8 cellular contexts compared by ENCODE assay signal in the genomic region with DNA sequence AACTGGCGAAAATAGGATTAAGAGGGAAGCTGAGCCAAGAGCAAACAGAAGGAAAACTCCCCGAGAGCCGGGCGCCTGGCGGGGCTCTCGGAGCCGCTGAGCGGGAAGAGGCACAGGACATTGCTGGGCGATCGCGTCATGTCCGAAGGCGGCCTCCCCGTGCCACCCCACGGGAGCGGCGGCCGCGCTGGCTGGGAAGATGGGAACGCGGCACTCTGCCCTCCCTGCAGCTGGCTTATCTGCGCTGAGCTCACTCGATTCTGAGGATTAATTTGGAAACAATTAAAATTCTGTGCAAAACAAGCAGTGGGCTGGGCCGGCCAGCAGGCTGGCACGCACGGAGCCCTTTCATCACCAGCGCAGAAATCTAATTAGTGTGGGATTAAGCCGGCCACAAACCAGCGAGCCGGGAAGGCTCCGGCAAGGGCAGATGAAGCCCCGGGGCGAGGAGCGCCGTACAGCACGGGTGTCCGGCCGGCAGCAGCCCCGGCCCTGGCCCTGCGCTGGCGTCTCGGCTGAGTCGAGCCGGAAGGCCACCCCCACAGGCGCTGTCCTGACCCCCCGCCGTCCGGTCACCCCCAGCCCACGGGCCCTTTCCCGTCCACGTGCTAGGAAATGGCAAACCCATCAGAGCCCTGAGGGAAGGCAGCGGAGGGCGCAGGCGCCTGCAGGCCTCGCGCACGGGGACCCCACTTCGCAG. TPM values are rescaled to one million over a fixed set of nuclear protein-coding genes. Genes with fewer than 3 reads are reported as not detected.
A peak's percentile ranks its signal among the peaks of the same experiment; 100 is the strongest.
DNase-seq lines count a peak whose midpoint lies in the region; ATAC-seq and TF ChIP-seq lines count a peak whose summit lies in the region.

No MANE protein-coding gene starts in this region.

- H4K20me1 ChIP-seq in PC-9 (ENCODE audit: insufficient read depth) (no peaks in the 10 kb centered on the region), osteoblast (ENCODE audit: insufficient read depth, low read length) (no peaks in the 10 kb centered on the region)

- no peaks in the 10 kb centered on the region for H3K9me3 Mint-ChIP-seq in CD4-positive, alpha-beta T cell

- no peaks in the 10 kb centered on the region for H3K4me1 Mint-ChIP-seq in CD4-positive, alpha-beta T cell (ENCODE audit: low read depth)

- POLR2A ChIA-PET in BJ (lab: Charles Lee) (no interaction called here), PC-9 (lab: Charles Lee; ENCODE audit: unreplicated experiment) (no interaction called here)
- POLR2A ChIA-PET in CD4-positive, alpha-beta T cell (lab: Charles Lee): no interaction called here

- ATAC-seq in CD4-positive, alpha-beta T cell (ENCODE audit: poor library complexity): no peak
- no peak for ATAC-seq in GM21526 (IDR thresholded peaks at IDR 0.05; ENCODE audit: low FRiP score, unreplicated experiment)
- no peak for ATAC-seq in HG03432 (IDR thresholded peaks at IDR 0.05; ENCODE audit: unreplicated experiment)

- H3F3A ChIP-seq in PC-9 (ENCODE audit: insufficient read depth, low read depth): no peaks in the 10 kb centered on the region

- H3K9me3 ChIP-seq in PC-9 (ENCODE audit: insufficient read depth, low read depth) (no peaks in the 10 kb centered on the region), osteoblast (ENCODE audit: low read depth, low read length) (no peaks in the 10 kb centered on the region)
- no peaks in the 10 kb centered on the region for H3K9me3 ChIP-seq in CD4-positive, alpha-beta T cell (ENCODE audit: control insufficient read depth, low read length)

- H3K36me3 ChIP-seq in BJ (ENCODE audit: control insufficient read depth, insufficient read depth, low read length): no peaks in the 10 kb centered on the region
- no peaks in the 10 kb centered on the region for H3K36me3 ChIP-seq in PC-9 (ENCODE audit: low read depth)
- H3K36me3 ChIP-seq in osteoblast (ENCODE audit: insufficient read depth, low read length): no peaks in the 10 kb centered on the region

- H3K27me3 ChIP-seq in BJ (ENCODE audit: control insufficient read depth, insufficient read depth, low read length) (no peaks in the 10 kb centered on the region), PC-9 (ENCODE audit: insufficient read depth, low read depth) (peaks cover 71% of the 10 kb centered on the region), osteoblast (ENCODE audit: insufficient read depth, low read length) (peaks cover 2% of the 10 kb centered on the region)
- H3K27me3 ChIP-seq in CD4-positive, alpha-beta T cell (ENCODE audit: control insufficient read depth, insufficient read depth, low read length): no peaks in the 10 kb centered on the region

- TF ChIP-seq CTCF in BJ (IDR thresholded peaks at IDR 0.05; ENCODE audit: insufficient read depth, low read depth, low read length): no peak
- no peak for TF ChIP-seq CTCF in PC-9 (conservative IDR thresholded peaks at IDR 0.05)
- no peak for TF ChIP-seq CTCF in fibroblast of mammary gland (conservative IDR thresholded peaks at IDR 0.05; ENCODE audit: control insufficient read depth, insufficient read depth, low read depth, low read length)
- no peak for TF ChIP-seq CTCF in osteoblast (IDR thresholded peaks at IDR 0.05; ENCODE audit: extremely low read depth, low read depth, low read length)
- TF ChIP-seq CTCF in CD4-positive, alpha-beta T cell (IDR thresholded peaks at IDR 0.05): no peak

- intact Hi-C loops in PC-9 (cut with micrococcal nuclease; ENCODE audit: unreplicated experiment): no loop called here
- intact Hi-C loops in CD4-positive, alpha-beta T cell (cut with DNase I, micrococcal nuclease): no loop called here

- no peaks in the 10 kb centered on the region for H3K36me3 Mint-ChIP-seq in CD4-positive, alpha-beta T cell (ENCODE audit: low read depth)

- H2AFZ ChIP-seq in PC-9 (no peak overlapping the region), osteoblast (ENCODE audit: low read length) (peak overlapping the region; percentile 56)

- BruUV-seq in PC-9 (replicated peaks; lab: Mats Ljungman, UMichigan): no TSS peak

- peak; percentile 26 for DNase-seq in BJ (ENCODE audit: low read depth)
- DNase-seq in PC-9: no peak
- DNase-seq in fibroblast of mammary gland (ENCODE audit: low read depth): peak; percentile 3
- DNase-seq in osteoblast (ENCODE audit: insufficient read length, low spot score, missing footprints): peak; percentile 99
- no peak for DNase-seq in CD4-positive, alpha-beta T cell
- DNase-seq in NCI-H1092 (lab: John Stamatoyannopoulos, UW): no peak

- no peak overlapping the region for H3K27ac Mint-ChIP-seq in CD4-positive, alpha-beta T cell

- peak overlapping the region; percentile 50; the same call in 1 of the 2 replicates for H3K4me2 ChIP-seq in PC-9
- peak overlapping the region; percentile 73 for H3K4me2 ChIP-seq in osteoblast (ENCODE audit: insufficient read depth, low read length)

- H3K27ac ChIP-seq in PC-9 (no peak overlapping the region), osteoblast (ENCODE audit: low read depth, low read length) (peak overlapping the region; percentile 28)
- no peak overlapping the region for H3K27ac ChIP-seq in CD4-positive, alpha-beta T cell (ENCODE audit: low read depth, low read length)

- H3K79me2 ChIP-seq in PC-9 (ENCODE audit: low read depth) (no peaks in the 10 kb centered on the region), osteoblast (ENCODE audit: insufficient read depth, low read length) (no peaks in the 10 kb centered on the region)

- no peaks in the 10 kb centered on the region for H3K9me2 ChIP-seq in PC-9 (ENCODE audit: insufficient read depth)

- CTCF ChIA-PET in BJ (lab: Yijun Ruan, JAX) (no interaction called here), PC-9 (lab: Charles Lee) (no interaction called here)
- CTCF ChIA-PET in CD4-positive, alpha-beta T cell (lab: Charles Lee): no interaction called here

- H3K4me1 ChIP-seq in PC-9 (replicated peaks; ENCODE audit: insufficient read depth) (no peaks in the 10 kb centered on the region), osteoblast (ENCODE audit: insufficient read depth, low read length) (peaks cover 16% of the 10 kb centered on the region)

- peaks cover 4% of the 10 kb centered on the region for H3K27me3 Mint-ChIP-seq in CD4-positive, alpha-beta T cell

- no peak overlapping the region for H3K4me3 Mint-ChIP-seq in CD4-positive, alpha-beta T cell

- peak overlapping the region; percentile 25 for H3K4me3 ChIP-seq in BJ (ENCODE audit: low read depth, low read length)
- peak overlapping the region; percentile 10; the same call in 1 of the 2 replicates for H3K4me3 ChIP-seq in PC-9
- H3K4me3 ChIP-seq in fibroblast of mammary gland (ENCODE audit: control insufficient read depth, low read depth, low read length): no peak overlapping the region
- H3K4me3 ChIP-seq in osteoblast (ENCODE audit: insufficient read depth, low read length): peak overlapping the region; percentile 51

RNA-seq across cellular contexts. Expression of a gene that starts 37.8 kb away (rescaled TPM):
- polyA plus RNA-seq in BJ (2011; rRNA removed): 0.04 TPM in 2 replicates
- polyA minus RNA-seq in BJ (2011; rRNA and poly(A)+ RNA removed): not detected in 2 replicates
- not detected in 2 replicates for total RNA-seq in PC-9 (2021)
- total RNA-seq in osteoblast: under 0.01 TPM in 1 of 2 replicates, not detected in the other
- total RNA-seq in CD4-positive, alpha-beta T cell: 1 to 10 TPM; 1.4 to 2.3 TPM

RNA-seq across cellular contexts. Expression of a gene that starts 48.6 kb away (rescaled TPM):
- 14.8 and 28.9 TPM in 2 replicates for polyA plus RNA-seq in BJ (2011; rRNA removed)
- 19.4 and 34.8 TPM in 2 replicates for polyA minus RNA-seq in BJ (2011; rRNA and poly(A)+ RNA removed)
- total RNA-seq in PC-9 (2021) (31.3 and 35.6 TPM in 2 replicates), osteoblast (25.3 and 35.8 TPM in 2 replicates)
- 10 to 100 TPM; 26.8 to 27.6 TPM for total RNA-seq in CD4-positive, alpha-beta T cell

RNA-seq across cellular contexts. Expression of a gene that starts 53.2 kb away (rescaled TPM):
- polyA plus RNA-seq in BJ (2011; rRNA removed): not detected in 2 replicates
- not detected in 2 replicates for polyA minus RNA-seq in BJ (2011; rRNA and poly(A)+ RNA removed)
- total RNA-seq in PC-9 (2021): not detected in 2 replicates
- total RNA-seq in osteoblast: not detected in 2 replicates
- not detected for total RNA-seq in CD4-positive, alpha-beta T cell

Comparison
In these comparisons a context has a peak if more than half of its experiments do, and no peak if none do; other contexts are left out.
1. DNase-seq: peak in BJ (single experiment), fibroblast of mammary gland (single experiment) and osteoblast (single experiment); none in PC-9 (0 of 2), CD4-positive, alpha-beta T cell (0 of 10) and NCI-H1092 (single experiment).